ENCODE assay signal across 8 cellular contexts in genomic region chr1:11939794-11940193, GRCh38. TPM values are rescaled to one million over a fixed set of nuclear protein-coding genes. Genes with fewer than 3 reads are reported as not detected.
DNase-seq lines count a peak whose midpoint lies in the region; ATAC-seq and TF ChIP-seq lines count a peak whose summit lies in the region.
"Not testable (repeated sequence)": the region's sequence is repeated elsewhere in the genome, so short reads cannot be mapped to it uniquely, and the experiment has no call there.

No MANE protein-coding gene starts in this region.

- RAD21 ChIA-PET in HCT116 (lab: Charles Lee; ENCODE audit: low non-redundant PET in 1 of 2, low total read pairs in 2 of 2, uncharacterized antibody in 2 of 2, unreplicated experiment in 2 of 2), result not testable (repeated sequence)

- H3K4me3 ChIP-seq in HCT116 (replicated peaks in 1 of 2; ENCODE audit: low read depth in 1 of 2, low read length in 2 of 2); SJSA1; right atrium auricular region; skeletal muscle satellite cell (ENCODE audit: low read length); tibial nerve: not testable (repeated sequence)

- not testable (repeated sequence) for H3K4me3 Mint-ChIP-seq in glutamatergic neuron (ENCODE audit: unreplicated experiment); osteocyte (ENCODE audit: unreplicated experiment)

- H3K9me3 ChIP-seq in HCT116 (ENCODE audit: control insufficient read depth in 1 of 2, insufficient read depth in 1 of 2, low read depth in 1 of 2, low read length in 2 of 2); SJSA1 (replicated peaks); right atrium auricular region; skeletal muscle satellite cell (replicated peaks; ENCODE audit: low read length); tibial nerve: not testable (repeated sequence)

- 95 to 99% methylated on average over 7 of the region's 7 CpGs for WGBS in tibial nerve, 2 donors

- POLR2A ChIA-PET in HCT116 (lab: Charles Lee), result interaction anchor here (1.0 to 7.1 kb wide), 2 partner anchors 31 to 79 kb away, joined by 3 to 47 read pairs; partner anchors contain the start of gene MIIP

- H3K36me3 ChIP-seq in HCT116 (ENCODE audit: control insufficient read depth in 1 of 2, insufficient read depth in 2 of 2, low read length in 2 of 2) (peaks cover 0 to 42% of the 10 kb centered on the region in 2 experiments; a peak in 2 of 4 replicates), SJSA1 (peaks cover 67% of the 10 kb centered on the region), skeletal muscle satellite cell (ENCODE audit: insufficient read depth, low read length) (peaks cover 40% of the 10 kb centered on the region), tibial nerve (peaks cover 0 to 29% (median 0%) of the 10 kb centered on the region in 3 donors)
- H3K36me3 ChIP-seq in right atrium auricular region, result not testable (repeated sequence)

- not testable (repeated sequence) for H4K20me1 ChIP-seq in HCT116 (ENCODE audit: insufficient read depth)

- H3K27ac ChIP-seq in HCT116 (ENCODE audit: low read depth, low read length), result peak overlapping the region; percentile 52
- peak overlapping the region; percentile 30 for H3K27ac ChIP-seq in SJSA1
- H3K27ac ChIP-seq in cingulate gyrus (ENCODE audit: low read depth, low read length), result peak overlapping the region; percentile 49
- peak overlapping the region; percentile 36 to 61 for H3K27ac ChIP-seq in right atrium auricular region
- peak overlapping the region in 3 of 4 donors; percentile 9 to 72 (median 48) for H3K27ac ChIP-seq in tibial nerve

- not testable (repeated sequence) for TF ChIP-seq POLR2A in HCT116 (IDR thresholded peaks at IDR 0.05; ENCODE audit: borderline replicate concordance, extremely low read depth, insufficient read depth, insufficient read length); tibial nerve (IDR thresholded peaks at IDR 0.05)

- DNase-seq in HCT116 (ENCODE audit: low read depth, low spot score); SJSA1 (ENCODE audit: low read depth in 1 of 2, low spot score in 2 of 2); glutamatergic neuron; right atrium auricular region (ENCODE audit: low spot score); osteocyte (ENCODE audit: extremely low spot score, unreplicated experiment); tibial nerve (ENCODE audit: low spot score in 2 of 2): not testable (repeated sequence)

- H3K4me1 ChIP-seq in HCT116 (ENCODE audit: control insufficient read depth in 1 of 2, insufficient read depth in 2 of 2, low read length in 2 of 2) (peaks cover 49 to 70% of the 10 kb centered on the region in 2 experiments), SJSA1 (replicated peaks) (peaks cover 42% of the 10 kb centered on the region), right atrium auricular region (peaks cover 0 to 60% of the 10 kb centered on the region in 2 donors), skeletal muscle satellite cell (ENCODE audit: control insufficient read depth, insufficient read depth, low read length) (peaks cover 59% of the 10 kb centered on the region), tibial nerve (peaks cover 0 to 61% (median 16%) of the 10 kb centered on the region in 4 donors)

- H3K4me2 ChIP-seq in HCT116 (ENCODE audit: low read length), result peak overlapping the region; percentile 74
- peak overlapping the region; percentile 55 for H3K4me2 ChIP-seq in skeletal muscle satellite cell (ENCODE audit: low read length)

- BruUV-seq in HCT116 (replicated peaks; lab: Mats Ljungman, UMichigan), result not testable (repeated sequence)

- TF ChIP-seq RAD21 in HCT116 (IDR thresholded peaks at IDR 0.05; ENCODE audit: low read depth), result not testable (repeated sequence)

- peaks cover 14% of the 10 kb centered on the region for H3K4me1 Mint-ChIP-seq in glutamatergic neuron (ENCODE audit: low read depth, unreplicated experiment)
- H3K4me1 Mint-ChIP-seq in osteocyte (ENCODE audit: unreplicated experiment), result peaks cover 35% of the 10 kb centered on the region

- H3K9me3 Mint-ChIP-seq in glutamatergic neuron (ENCODE audit: unreplicated experiment), result peaks cover 13% of the 10 kb centered on the region
- H3K9me3 Mint-ChIP-seq in osteocyte (ENCODE audit: unreplicated experiment), result not testable (repeated sequence)

- H2AFZ ChIP-seq in HCT116 (ENCODE audit: low read depth, low read length, poor library complexity, severe bottlenecking), result not testable (repeated sequence)

- not testable (repeated sequence) for ATAC-seq in HCT116

- CTCF ChIA-PET in HCT116 (lab: Charles Lee), result not testable (repeated sequence)

- TF ChIP-seq EP300 in tibial nerve (IDR thresholded peaks at IDR 0.05), result not testable (repeated sequence)

- not testable (repeated sequence) for TF ChIP-seq CTCF in HCT116 (IDR thresholded peaks at IDR 0.05 in 2 of 3, conservative IDR thresholded peaks at IDR 0.05 in 1 of 3; ENCODE audit: borderline replicate concordance in 1 of 3, insufficient read depth in 1 of 3, low read depth in 2 of 3, low read length in 2 of 3); glutamatergic neuron (IDR thresholded peaks at IDR 0.05; ENCODE audit: partially characterized antibody, unreplicated experiment); right atrium auricular region (IDR thresholded peaks at IDR 0.05); osteocyte (IDR thresholded peaks at IDR 0.05); tibial nerve (IDR thresholded peaks at IDR 0.05)

- intact Hi-C loops in HCT116 (cut with micrococcal nuclease), result not testable (repeated sequence)

- peaks cover 62% of the 10 kb centered on the region for H3K79me2 ChIP-seq in HCT116 (ENCODE audit: insufficient read depth, low read length)

- H3K27me3 ChIP-seq in HCT116 (ENCODE audit: insufficient read depth, low read length); SJSA1 (replicated peaks); right atrium auricular region; skeletal muscle satellite cell (ENCODE audit: control insufficient read depth, insufficient read depth, low read length); tibial nerve: not testable (repeated sequence)

- H3K27me3 Mint-ChIP-seq in glutamatergic neuron (ENCODE audit: unreplicated experiment), result peaks cover 13% of the 10 kb centered on the region
- not testable (repeated sequence) for H3K27me3 Mint-ChIP-seq in osteocyte (ENCODE audit: unreplicated experiment)

- H3K36me3 Mint-ChIP-seq in glutamatergic neuron (ENCODE audit: unreplicated experiment); osteocyte (ENCODE audit: unreplicated experiment): not testable (repeated sequence)

- H3K9ac ChIP-seq in HCT116 (ENCODE audit: low read length); skeletal muscle satellite cell (ENCODE audit: low read depth, low read length): not testable (repeated sequence)

- H3K9me2 ChIP-seq in HCT116 (ENCODE audit: insufficient read depth), result not testable (repeated sequence)

- peak overlapping the region; percentile 98 for H3K27ac Mint-ChIP-seq in glutamatergic neuron (ENCODE audit: unreplicated experiment)
- peak overlapping the region; percentile 31 for H3K27ac Mint-ChIP-seq in osteocyte (ENCODE audit: unreplicated experiment)

RNA-seq across cellular contexts. Expression of gene PLOD1, which starts 5.3 kb away (rescaled TPM):
- total RNA-seq in HCT116 (2021; ENCODE audit: unreplicated experiment) (175 TPM), glutamatergic neuron (ENCODE audit: unreplicated experiment) (113 TPM), right atrium auricular region (10 to 100 TPM; 56.1 to 58.1 TPM), osteocyte (204 and 217 TPM in 2 replicates), tibial nerve (10 to 100 TPM; 52.8 to 87.9 (median 64.0) TPM)
- polyA plus RNA-seq in HCT116 (2012), result 385 TPM in 2 replicates
- total RNA-seq in SJSA1 (2014; rRNA removed; shearing (Covaris generic)), result 229 and 382 TPM in 2 replicates
- 267 and 303 TPM in 2 replicates for total RNA-seq in skeletal muscle satellite cell (2012; rRNA removed)

RNA-seq across cellular contexts. Expression of gene KIAA2013, which starts 13.6 kb away (rescaled TPM):
- 61.9 TPM for total RNA-seq in HCT116 (2021; ENCODE audit: unreplicated experiment)
- polyA plus RNA-seq in HCT116 (2012), result 77.1 and 87.7 TPM in 2 replicates
- 85.2 and 102 TPM in 2 replicates for total RNA-seq in SJSA1 (2014; rRNA removed; shearing (Covaris generic))
- 35.7 TPM for total RNA-seq in glutamatergic neuron (ENCODE audit: unreplicated experiment)
- 10 to 100 TPM; 70.8 to 73.2 TPM for total RNA-seq in right atrium auricular region
- total RNA-seq in osteocyte, result 45.1 and 46.9 TPM in 2 replicates
- total RNA-seq in skeletal muscle satellite cell (2012; rRNA removed), result 68.4 and 73.2 TPM in 2 replicates
- total RNA-seq in tibial nerve, result 10 to 100 TPM; 50.0 to 73.7 (median 55.6) TPM

RNA-seq across cellular contexts. Expression of gene MFN2, which starts 40.5 kb away (rescaled TPM):
- total RNA-seq in HCT116 (2021; ENCODE audit: unreplicated experiment), result 83.0 TPM
- 68.4 and 71.0 TPM in 2 replicates for polyA plus RNA-seq in HCT116 (2012)
- 53.6 and 54.8 TPM in 2 replicates for total RNA-seq in SJSA1 (2014; rRNA removed; shearing (Covaris generic))
- total RNA-seq in glutamatergic neuron (ENCODE audit: unreplicated experiment), result 61.9 TPM
- total RNA-seq in right atrium auricular region, result 100 to 1,000 TPM; 367 to 466 TPM
- 64.6 and 69.2 TPM in 2 replicates for total RNA-seq in osteocyte
- 57.0 and 68.2 TPM in 2 replicates for total RNA-seq in skeletal muscle satellite cell (2012; rRNA removed)
- total RNA-seq in tibial nerve, result 10 to 100 TPM; 53.8 to 71.6 (median 58.7) TPM
